16 cellular contexts compared by ENCODE assay signal in genomic region chr10:34689053-34689452, GRCh38.
DNase-seq lines count a peak whose midpoint lies in the region; ATAC-seq, FAIRE-seq and TF ChIP-seq lines count a peak whose summit lies in the region.
"Had no signal": no experiment of that assay in that cellular context is flagged by ENCODE, and none has a peak within 500 bp of the region (broad histone marks: within the 10 kb centered on the region; RNA-seq: fewer than 3 reads in every experiment).

No MANE protein-coding gene starts in this region.

- intact Hi-C loops in Right ventricle myocardium superior (cut with DNase I), result no loop called here
- intact Hi-C loops in left ventricle myocardium superior (cut with micrococcal nuclease), result no loop called here
- intact Hi-C loops in CD4-positive, alpha-beta T cell (cut with DNase I, micrococcal nuclease), result no loop called here

- no peak for FAIRE-seq in urothelium cell line (lab: Jason Lieb, UNC)
- FAIRE-seq: GM12892 had no signal

- CTCF ChIA-PET in CD4-positive, alpha-beta T cell (lab: Charles Lee), result no interaction called here

- H3K27ac Mint-ChIP-seq in immature natural killer cell, result no peak overlapping the region
- no peak overlapping the region for H3K27ac Mint-ChIP-seq in CD4-positive, alpha-beta T cell
- H3K27ac Mint-ChIP-seq: B cell; T-helper 2 cell treated with Interferon-gamma antibody and Interleukin-4, amounts not matched to agents 5 μg/mL and 100 μg/mL, for 36 hours had no signal

- no peak for DNase-seq in Right ventricle myocardium superior
- DNase-seq in right atrium auricular region (ENCODE audit: low spot score), result no peak
- DNase-seq in astrocyte of the hippocampus (ENCODE audit: low read depth, low spot score), result peak; percentile 84
- peak; percentile 47 for DNase-seq in left ventricle myocardium superior
- DNase-seq in urothelium cell line (ENCODE audit: low spot score), result no peak
- no peak for DNase-seq in immature natural killer cell
- DNase-seq in CD4-positive, alpha-beta T cell, result no peak
- DNase-seq: activated CD4-positive, alpha-beta T cell treated with anti-CD3 and anti-CD28 coated beads, Interleukin-2, amount 50 U/mL, for 1 hour; anterior cingulate cortex; DND-41; midbrain; stimulated activated CD4-positive, alpha-beta T cell treated with anti-CD3 and anti-CD28 coated beads, Interleukin-1b, Interleukin-23, amount 100 ng/mL, for 48 hours had no signal

- H3K27me3 ChIP-seq in right atrium auricular region, result no peaks in the 10 kb centered on the region
- H3K27me3 ChIP-seq in CD4-positive, alpha-beta T cell (ENCODE audit: control insufficient read depth, insufficient read depth, low read length), result no peaks in the 10 kb centered on the region

- peaks cover 0 to 21% of the 10 kb centered on the region in 2 donors for H3K4me1 ChIP-seq in right atrium auricular region

- POLR2A ChIA-PET in CD4-positive, alpha-beta T cell (lab: Charles Lee), result no interaction called here

- H3K36me3 Mint-ChIP-seq in immature natural killer cell, result no peaks in the 10 kb centered on the region
- H3K36me3 Mint-ChIP-seq in CD4-positive, alpha-beta T cell (ENCODE audit: low read depth), result no peaks in the 10 kb centered on the region

- H3K4me3 ChIP-seq in right atrium auricular region, result no peak overlapping the region

- no peak overlapping the region for H3K4me3 Mint-ChIP-seq in immature natural killer cell
- no peak overlapping the region for H3K4me3 Mint-ChIP-seq in CD4-positive, alpha-beta T cell
- H3K4me3 Mint-ChIP-seq: B cell; T-helper 2 cell treated with Interferon-gamma antibody and Interleukin-4, amounts not matched to agents 5 μg/mL and 100 μg/mL, for 36 hours had no signal

- TF ChIP-seq POLR2A in GM18505 (IDR thresholded peaks at IDR 0.05; ENCODE audit: borderline replicate concordance, extremely low read depth, insufficient read depth, insufficient read length), result no peak

- peaks cover 0 to 3% (median 2%) of the 10 kb centered on the region in 3 donors for H3K27me3 Mint-ChIP-seq in immature natural killer cell (ENCODE audit: low read depth in 3 of 3)
- peaks cover 4% of the 10 kb centered on the region for H3K27me3 Mint-ChIP-seq in CD4-positive, alpha-beta T cell

- ATAC-seq in Right ventricle myocardium superior (ENCODE audit: poor library complexity), result peak; percentile 59
- peak; percentile 62 for ATAC-seq in left ventricle myocardium superior
- ATAC-seq in GM18505 (IDR thresholded peaks at IDR 0.05; ENCODE audit: unreplicated experiment), result no peak
- ATAC-seq in CD4-positive, alpha-beta T cell (ENCODE audit: poor library complexity), result no peak

- H3K4me1 Mint-ChIP-seq in immature natural killer cell, result no peaks in the 10 kb centered on the region
- H3K4me1 Mint-ChIP-seq in CD4-positive, alpha-beta T cell (ENCODE audit: low read depth), result no peaks in the 10 kb centered on the region
- H3K4me1 Mint-ChIP-seq: B cell had no signal

- peaks cover 0 to 4% (median 0%) of the 10 kb centered on the region in 6 donors for H3K9me3 Mint-ChIP-seq in immature natural killer cell
- H3K9me3 Mint-ChIP-seq in CD4-positive, alpha-beta T cell, result no peaks in the 10 kb centered on the region
- H3K9me3 Mint-ChIP-seq: T-helper 2 cell treated with Interferon-gamma antibody and Interleukin-4, amounts not matched to agents 5 μg/mL and 100 μg/mL, for 36 hours had no signal

- H3K36me3 ChIP-seq in right atrium auricular region, result no peaks in the 10 kb centered on the region

- no peak for TF ChIP-seq CTCF in right atrium auricular region (IDR thresholded peaks at IDR 0.05)
- no peak for TF ChIP-seq CTCF in CD4-positive, alpha-beta T cell (IDR thresholded peaks at IDR 0.05)

- no peaks in the 10 kb centered on the region for H3K9me3 ChIP-seq in right atrium auricular region
- no peaks in the 10 kb centered on the region for H3K9me3 ChIP-seq in CD4-positive, alpha-beta T cell (ENCODE audit: control insufficient read depth, low read length)

- H3K27ac ChIP-seq in right atrium auricular region, result no peak overlapping the region
- H3K27ac ChIP-seq in CD4-positive, alpha-beta T cell (ENCODE audit: low read depth, low read length), result no peak overlapping the region

Comparison
In these comparisons a context has a peak if more than half of its experiments do, and no peak if none do; other contexts are left out.
1. DNase-seq: peak in astrocyte of the hippocampus (single experiment) and left ventricle myocardium superior (single experiment); none in Right ventricle myocardium superior (single experiment), right atrium auricular region (single experiment), urothelium cell line (single experiment), immature natural killer cell (0 of 3) and CD4-positive, alpha-beta T cell (0 of 10).
2. ATAC-seq: peak in Right ventricle myocardium superior (single experiment) and left ventricle myocardium superior (single experiment); none in GM18505 (single experiment) and CD4-positive, alpha-beta T cell (single experiment).